17 cellular contexts compared by ENCODE assay signal in genomic region chr3:197175503-197175902, GRCh38.
"Had no signal": no experiment of that assay in that cellular context is flagged by ENCODE, and none has a peak within 500 bp of the region (broad histone marks: within the 10 kb centered on the region; RNA-seq: fewer than 3 reads in every experiment).

No MANE protein-coding gene starts in this region.

- H3K4me3 Mint-ChIP-seq: activated B cell treated with CpG ODN at 0.5 μM for 24 hours; activated CD4-positive, alpha-beta T cell treated with anti-CD3 and anti-CD28 coated beads, Interleukin-2, amount 10 ng/mL, durations not matched to agents 24 days and 14 days; activated T-cell treated with anti-CD3 and anti-CD28 coated beads, Interleukin-2, amount 50 U/mL, for 72 hours; neural progenitor cell had no signal

- H2AFZ ChIP-seq: neural progenitor cell had no signal

- H3K9me3 Mint-ChIP-seq: activated B cell treated with CpG ODN at 0.5 μM for 24 hours; activated CD4-positive, alpha-beta T cell treated with anti-CD3 and anti-CD28 coated beads, Interleukin-2, amount 10 ng/mL, durations not matched to agents 24 days and 14 days; activated naive CD4-positive, alpha-beta T cell treated with anti-CD3 and anti-CD28 coated beads, Interleukin-2, amount 50 U/mL, for 72 hours; activated T-cell treated with anti-CD3 and anti-CD28 coated beads, Interleukin-2, amount 50 U/mL, for 72 hours; neural progenitor cell had no signal

- H3K27me3 ChIP-seq: neural progenitor cell, ovary, uterus had no signal

- H3K9me3 ChIP-seq: ovary, uterus had no signal

- H3K4me1 Mint-ChIP-seq: activated CD4-positive, alpha-beta T cell treated with anti-CD3 and anti-CD28 coated beads, Interleukin-2, amount 10 ng/mL, durations not matched to agents 24 days and 14 days; neural progenitor cell had no signal

- H3K4me1 ChIP-seq: neural progenitor cell, uterus had no signal

- ATAC-seq: activated naive CD4-positive, alpha-beta T cell treated with anti-CD3 and anti-CD28 coated beads, Interleukin-2, amount 50 U/mL, for 72 hours; activated T-cell treated with anti-CD3 and anti-CD28 coated beads, Interleukin-2, amount 50 U/mL, for 72 hours; left lobe of liver had no signal

- DNase-seq: activated B cell treated with CpG ODN at 0.5 μM for 24 hours; activated CD4-positive, alpha-beta T cell treated with anti-CD3 and anti-CD28 coated beads, Interleukin-2, amount 10 ng/mL, durations not matched to agents 24 days and 14 days; activated CD8-positive, alpha-beta memory T cell treated with anti-CD3 and anti-CD28 coated beads, Interleukin-2, amount 50 U/mL, for 48 hours; activated gamma-delta T cell; activated T-cell treated with anti-CD3 and anti-CD28 coated beads, Interleukin-2, amount 50 U/mL, for 72 hours; amniotic stem cell; caudate nucleus; erythroblast; islet precursor cell; mammary epithelial cell; ovary; stimulated activated CD4-positive, alpha-beta T cell treated with anti-CD3 and anti-CD28 coated beads, Interleukin-12 subunit alpha, Interleukin-12 subunit beta, amount 100 ng/mL, for 4 hours; stimulated activated CD4-positive, alpha-beta T cell treated with anti-CD3 and anti-CD28 coated beads, Interleukin-2, amount 100 ng/mL, for 24 hours; uterus had no signal

- H3K27me3 Mint-ChIP-seq: activated B cell treated with CpG ODN at 0.5 μM for 24 hours; activated CD4-positive, alpha-beta T cell treated with anti-CD3 and anti-CD28 coated beads, Interleukin-2, amount 10 ng/mL, durations not matched to agents 24 days and 14 days had no signal

- H3K4me2 ChIP-seq: neural progenitor cell had no signal

- H3K36me3 ChIP-seq: neural progenitor cell, ovary, uterus had no signal

- H3K9ac ChIP-seq: neural progenitor cell had no signal

- H3K36me3 Mint-ChIP-seq: activated naive CD4-positive, alpha-beta T cell treated with anti-CD3 and anti-CD28 coated beads, Interleukin-2, amount 50 U/mL, for 72 hours had no signal

- H3K4me3 ChIP-seq: neural progenitor cell, ovary, uterus had no signal

- H3K27ac ChIP-seq: neural progenitor cell, ovary, uterus had no signal

- H3K27ac Mint-ChIP-seq: activated B cell treated with CpG ODN at 0.5 μM for 24 hours; activated CD4-positive, alpha-beta T cell treated with anti-CD3 and anti-CD28 coated beads, Interleukin-2, amount 10 ng/mL, durations not matched to agents 24 days and 14 days; activated naive CD4-positive, alpha-beta T cell treated with anti-CD3 and anti-CD28 coated beads, Interleukin-2, amount 50 U/mL, for 72 hours; activated T-cell treated with anti-CD3 and anti-CD28 coated beads, Interleukin-2, amount 50 U/mL, for 72 hours; neural progenitor cell had no signal
